11 cellular contexts compared by ENCODE assay signal in genomic region chr16:80938035-80938927, GRCh38.
DNase-seq lines count a peak whose midpoint lies in the region; ATAC-seq, FAIRE-seq and TF ChIP-seq lines count a peak whose summit lies in the region.
"Had no signal": no experiment of that assay in that cellular context is flagged by ENCODE, and none has a peak within 500 bp of the region (broad histone marks: within the 10 kb centered on the region; RNA-seq: fewer than 3 reads in every experiment).

No MANE protein-coding gene starts in this region.

- no peaks in the 10 kb centered on the region for H3K79me2 ChIP-seq in K562 (ENCODE audit: control insufficient read depth, insufficient read depth, low read length)

- WGBS in K562 (ENCODE audit: insufficient coverage, low coverage, missing lambda C conversion rate), result 5% methylated on average over 16 of the region's 16 CpGs

- intact Hi-C loops in K562 (cut with micrococcal nuclease), result no loop called here

- TF ChIP-seq POLR2A in K562 (conservative IDR thresholded peaks at IDR 0.05), result no peak

- H3K4me2 ChIP-seq in K562 (ENCODE audit: insufficient read depth, low read length), result no peak overlapping the region

- no peaks in the 10 kb centered on the region for H3K36me3 ChIP-seq in K562 (ENCODE audit: control insufficient read depth, insufficient read depth, low read length)

- POLR2A ChIA-PET in HEK293T (lab: Yijun Ruan, JAX) (interaction anchor here (0.6 to 1.1 kb wide), 2 partner anchors 13 to 69 kb away, joined by 3 to 4 read pairs; partner anchors contain the start of genes CENPN and CMC2), K562 (lab: Yijun Ruan, JAX) (interaction anchor here (1.1 kb wide), 1 partner anchor 9 kb away, joined by 3 read pairs; no protein-coding TSS in a partner anchor)

- no peaks in the 10 kb centered on the region for H4K20me1 ChIP-seq in K562 (replicated peaks; ENCODE audit: control insufficient read depth, insufficient read depth, low read length)

- H3K9me1 ChIP-seq in K562 (ENCODE audit: control insufficient read depth, insufficient read depth, low read length), result no peaks in the 10 kb centered on the region

- H3K9ac ChIP-seq in K562 (ENCODE audit: insufficient read depth in 1 of 2, low read depth in 2 of 2, low read length in 2 of 2), result no peak overlapping the region

- no peak for TF ChIP-seq RAD21 in K562 (CRISPR knock-in tag; conservative IDR thresholded peaks at IDR 0.05 in 1 of 2, IDR thresholded peaks at IDR 0.05 in 1 of 2)

- CTCF ChIA-PET in HEK293T (lab: Yijun Ruan, JAX), result interaction anchor here (0.7 to 1.5 kb wide), 3 partner anchors 11 to 37 kb away, joined by 3 to 4 read pairs (median 4); no protein-coding TSS in a partner anchor
- CTCF ChIA-PET in K562 (lab: Yijun Ruan, JAX; ENCODE audit: low intra/inter-chr PET ratio), result no interaction called here

- no peak for TF ChIP-seq EP300 in K562 (IDR thresholded peaks at IDR 0.05; ENCODE audit: low read length)

- H3K9me3 ChIP-seq in K562 (replicated peaks; ENCODE audit: control insufficient read depth, insufficient read depth, low read depth, low read length), result no peaks in the 10 kb centered on the region

- FAIRE-seq in K562 (lab: Jason Lieb, UNC), result no peak

- in situ Hi-C loops in K562 (cut with MboI), result no loop called here

- H3K27me3 ChIP-seq in K562 (ENCODE audit: control insufficient read depth in 2 of 2, insufficient read depth in 2 of 2, low read length in 2 of 2), result peaks cover 31 to 48% of the 10 kb centered on the region in 2 experiments

- no TSS peak for BruUV-seq in K562 (replicated peaks; lab: Mats Ljungman, UMichigan)

- TF ChIP-seq CTCF in K562 (IDR thresholded peaks at IDR 0.05 in 2 of 3, conservative IDR thresholded peaks at IDR 0.05 in 1 of 3; ENCODE audit: insufficient read depth in 2 of 3, low read depth in 1 of 3, low read length in 3 of 3), result no peak

- no peak overlapping the region for H2AFZ ChIP-seq in K562 (ENCODE audit: low read depth, low read length)

- no peak overlapping the region for H3K4me3 ChIP-seq in K562

- ATAC-seq in K562 (peak; percentile 58), HG03280 (IDR thresholded peaks at IDR 0.05; ENCODE audit: unreplicated experiment) (no peak)

- H3K4me1 ChIP-seq in K562 (replicated peaks in 1 of 2; ENCODE audit: control insufficient read depth in 2 of 2, insufficient read depth in 2 of 2, low read length in 2 of 2), result no peaks in the 10 kb centered on the region

- peak; percentile 55 for DNase-seq in HEK293T (ENCODE audit: extremely low spot score)
- DNase-seq in K562 (ENCODE audit: extremely low read depth in 1 of 4, low spot score in 3 of 4), result no peak
- DNase-seq in hepatic stellate cell (ENCODE audit: low spot score), result peak; percentile 67
- DNase-seq in smooth muscle cell of the brain vasculature (ENCODE audit: low read depth, low spot score), result peak; percentile 67
- no peak for DNase-seq in NCI-H1694 (lab: John Stamatoyannopoulos, UW)
- no peak for DNase-seq in activated gamma-delta T cell (lab: John Stamatoyannopoulos, UW)
- no peak for DNase-seq in activated T-cell treated with anti-CD3 and anti-CD28 coated beads for 4 hours
- DNase-seq: activated naive CD4-positive, alpha-beta T cell treated with anti-CD3 and anti-CD28 coated beads, Interleukin-2, amount 10 ng/mL, durations not matched to agents 7 days and 5 days; stimulated activated naive CD4-positive, alpha-beta T cell treated with Interleukin-2 at 50 U/mL for 16 hours had no signal

- H3K27ac ChIP-seq in K562 (ENCODE audit: extremely low read depth, low read depth, low read length), result no peak overlapping the region
- H3K27ac ChIP-seq: RWPE1 had no signal

TF ChIP-seq in HEK293T, 16 proteins besides CTCF, POLR2A, EP300 and RAD21:
- peak; percentile 49; the same call in 1 of the 2 replicates for TF ChIP-seq L3MBTL2 (conservative IDR thresholded peaks at IDR 0.05)
- TF ChIP-seq, protein P1, sequence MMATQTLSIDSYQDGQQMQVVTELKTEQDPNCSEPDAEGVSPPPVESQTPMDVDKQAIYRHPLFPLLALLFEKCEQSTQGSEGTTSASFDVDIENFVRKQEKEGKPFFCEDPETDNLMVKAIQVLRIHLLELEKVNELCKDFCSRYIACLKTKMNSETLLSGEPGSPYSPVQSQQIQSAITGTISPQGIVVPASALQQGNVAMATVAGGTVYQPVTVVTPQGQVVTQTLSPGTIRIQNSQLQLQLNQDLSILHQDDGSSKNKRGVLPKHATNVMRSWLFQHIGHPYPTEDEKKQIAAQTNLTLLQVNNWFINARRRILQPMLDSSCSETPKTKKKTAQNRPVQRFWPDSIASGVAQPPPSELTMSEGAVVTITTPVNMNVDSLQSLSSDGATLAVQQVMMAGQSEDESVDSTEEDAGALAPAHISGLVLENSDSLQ (IDR thresholded peaks at IDR 0.05), result peak; percentile 94
- TF ChIP-seq FOXK2 (IDR thresholded peaks at IDR 0.05), result no peak

TF ChIP-seq in K562, 482 proteins besides CTCF, POLR2A, EP300 and RAD21 (continues in another document):
- TF ChIP-seq, protein P2, sequence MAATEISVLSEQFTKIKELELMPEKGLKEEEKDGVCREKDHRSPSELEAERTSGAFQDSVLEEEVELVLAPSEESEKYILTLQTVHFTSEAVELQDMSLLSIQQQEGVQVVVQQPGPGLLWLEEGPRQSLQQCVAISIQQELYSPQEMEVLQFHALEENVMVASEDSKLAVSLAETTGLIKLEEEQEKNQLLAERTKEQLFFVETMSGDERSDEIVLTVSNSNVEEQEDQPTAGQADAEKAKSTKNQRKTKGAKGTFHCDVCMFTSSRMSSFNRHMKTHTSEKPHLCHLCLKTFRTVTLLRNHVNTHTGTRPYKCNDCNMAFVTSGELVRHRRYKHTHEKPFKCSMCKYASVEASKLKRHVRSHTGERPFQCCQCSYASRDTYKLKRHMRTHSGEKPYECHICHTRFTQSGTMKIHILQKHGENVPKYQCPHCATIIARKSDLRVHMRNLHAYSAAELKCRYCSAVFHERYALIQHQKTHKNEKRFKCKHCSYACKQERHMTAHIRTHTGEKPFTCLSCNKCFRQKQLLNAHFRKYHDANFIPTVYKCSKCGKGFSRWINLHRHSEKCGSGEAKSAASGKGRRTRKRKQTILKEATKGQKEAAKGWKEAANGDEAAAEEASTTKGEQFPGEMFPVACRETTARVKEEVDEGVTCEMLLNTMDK (IDR thresholded peaks at IDR 0.05; ENCODE audit: borderline replicate concordance, insufficient read depth, low read depth, low read length, poor library complexity, severe bottlenecking), result no peak
- TF ChIP-seq MLX (CRISPR knock-in tag; conservative IDR thresholded peaks at IDR 0.05), result no peak
- TF ChIP-seq, protein P1 (IDR thresholded peaks at IDR 0.05), result peak; percentile 86
- no peak for TF ChIP-seq IRF2 (CRISPR knock-in tag; IDR thresholded peaks at IDR 0.05)
- TF ChIP-seq PRMT5 (CRISPR knock-in tag; IDR thresholded peaks at IDR 0.05), result no peak
- TF ChIP-seq CHD2 (IDR thresholded peaks at IDR 0.05; ENCODE audit: low read depth, low read length), result no peak
- TF ChIP-seq ZNF785 (CRISPR knock-in tag; IDR thresholded peaks at IDR 0.05), result no peak
- TF ChIP-seq VEZF1 (CRISPR knock-in tag; IDR thresholded peaks at IDR 0.05), result no peak
- peak; percentile 77 for TF ChIP-seq USF2 (CRISPR knock-in tag; IDR thresholded peaks at IDR 0.05)
- no peak for TF ChIP-seq XRCC3 (IDR thresholded peaks at IDR 0.05)
- TF ChIP-seq MEIS2 (IDR thresholded peaks at IDR 0.05; ENCODE audit: partially characterized antibody), result peak; percentile 90
- TF ChIP-seq MBD2 (IDR thresholded peaks at IDR 0.05; ENCODE audit: borderline replicate concordance, low read depth), result no peak
- no peak for TF ChIP-seq CBFB (CRISPR knock-in tag; IDR thresholded peaks at IDR 0.05)
- no peak for TF ChIP-seq PYGO2 (tag; IDR thresholded peaks at IDR 0.05)
- TF ChIP-seq HNRNPL (IDR thresholded peaks at IDR 0.05; ENCODE audit: low read depth, low read length), result no peak
- no peak for TF ChIP-seq RBM14 (IDR thresholded peaks at IDR 0.05; ENCODE audit: borderline replicate concordance, insufficient read depth, low read depth, low read length)
- TF ChIP-seq RAD51 (IDR thresholded peaks at IDR 0.05; ENCODE audit: borderline replicate concordance, low read depth), result peak; percentile 80

Comparison
In these comparisons a context has a peak if more than half of its experiments do, and no peak if none do; other contexts are left out.
1. DNase-seq: peak in HEK293T (single experiment), hepatic stellate cell (single experiment) and smooth muscle cell of the brain vasculature (single experiment); none in K562 (0 of 4), NCI-H1694 (single experiment), activated gamma-delta T cell (single experiment) and activated T-cell treated with anti-CD3 and anti-CD28 coated beads for 4 hours (single experiment).